2 cellular contexts compared by ENCODE assay signal in genomic region chr2:99471635-99472326, GRCh38.
TF ChIP-seq lines count a peak whose summit lies in the region.

No MANE protein-coding gene starts in this region.

TF ChIP-seq in GM23338, 12 proteins besides CTCF, POLR2A, EP300 and RAD21:
- TF ChIP-seq JUNB (IDR thresholded peaks at IDR 0.05; ENCODE audit: unreplicated experiment), result no peak
- TF ChIP-seq REST (IDR thresholded peaks at IDR 0.05; ENCODE audit: unreplicated experiment), result no peak
- no peak for TF ChIP-seq ZNF331 (CRISPR knock-in tag; IDR thresholded peaks at IDR 0.05; ENCODE audit: low read depth)
- no peak for TF ChIP-seq POLR2AphosphoS5 (IDR thresholded peaks at IDR 0.05; ENCODE audit: low read depth)
- TF ChIP-seq ZNF462 (CRISPR knock-in tag; IDR thresholded peaks at IDR 0.05), result no peak
- no peak for TF ChIP-seq ZNF114 (CRISPR knock-in tag; IDR thresholded peaks at IDR 0.05)
- TF ChIP-seq EZH2 (IDR thresholded peaks at IDR 0.05; ENCODE audit: low read depth, unreplicated experiment), result no peak
- no peak for TF ChIP-seq NANOG (IDR thresholded peaks at IDR 0.05; ENCODE audit: borderline replicate concordance)
- TF ChIP-seq CREB1 (CRISPR knock-in tag; IDR thresholded peaks at IDR 0.05; ENCODE audit: low read depth), result no peak
- no peak for TF ChIP-seq ETS1 (IDR thresholded peaks at IDR 0.05)
- no peak for TF ChIP-seq EZH2phosphoT487 (IDR thresholded peaks at IDR 0.05; ENCODE audit: unreplicated experiment)
- no peak for TF ChIP-seq STAT1 (IDR thresholded peaks at IDR 0.05; ENCODE audit: unreplicated experiment)

TF ChIP-seq in GM12878, 131 proteins besides CTCF, POLR2A, EP300 and RAD21:
- no peak for TF ChIP-seq CEBPB (IDR thresholded peaks at IDR 0.05; ENCODE audit: borderline replicate concordance in 1 of 2, low read depth in 2 of 2, low read length in 2 of 2)
